ENCODE assay signal across 22 cellular contexts in the genomic region with DNA sequence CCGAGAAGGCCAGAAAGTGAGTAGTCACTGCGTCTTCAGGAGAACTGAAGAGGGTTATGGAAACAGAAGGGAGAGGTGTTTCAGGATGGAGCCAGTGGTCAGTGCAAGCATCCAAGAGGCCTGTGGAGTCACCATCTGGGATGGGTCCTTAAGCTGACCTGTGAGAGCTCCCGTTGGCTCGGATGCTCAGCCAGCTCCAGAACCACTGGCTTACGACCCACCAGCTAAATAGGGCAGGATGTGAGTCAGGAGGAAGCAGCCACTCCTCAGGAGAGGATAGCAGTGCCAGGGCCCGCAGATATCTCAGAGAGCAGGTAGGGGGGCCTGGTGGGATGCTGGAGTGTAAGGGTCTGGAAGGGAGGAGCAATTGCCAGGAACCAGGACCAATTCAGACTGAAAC.
"Had no signal": no experiment of that assay in that cellular context is flagged by ENCODE, and none has a peak within 500 bp of the region (broad histone marks: within the 10 kb centered on the region; RNA-seq: fewer than 3 reads in every experiment).

No MANE protein-coding gene starts in this region.

- ATAC-seq: activated T-cell treated with anti-CD3 and anti-CD28 coated beads, Interleukin-2, amount 50 U/mL, for 72 hours; gastroesophageal sphincter had no signal

- H3K27me3 Mint-ChIP-seq: activated CD4-positive, alpha-beta T cell treated with anti-CD3 and anti-CD28 coated beads, Interleukin-2, amount 10 ng/mL, durations not matched to agents 7 days and 5 days; activated naive CD8-positive, alpha-beta T cell; brain; type B pancreatic cell had no signal

- H3K27me3 ChIP-seq: gastroesophageal sphincter, suprapubic skin had no signal

- DNase-seq: activated CD4-positive, alpha-beta T cell treated with anti-CD3 and anti-CD28 coated beads, Interleukin-2, amount 10 ng/mL, durations not matched to agents 7 days and 5 days; activated CD4-positive, CD25-positive, alpha-beta regulatory T cell; activated CD8-positive, alpha-beta memory T cell treated with anti-CD3 and anti-CD28 coated beads, Interleukin-2, amount 50 U/mL, for 48 hours; activated gamma-delta T cell; activated T-cell treated with anti-CD3 and anti-CD28 coated beads, Interleukin-2, amount 50 U/mL, for 72 hours; amniotic stem cell; effector memory CD4-positive, alpha-beta T cell; islet precursor cell; left ventricle myocardium inferior; mesendoderm; nucleus accumbens; posterior cingulate gyrus; stimulated activated CD4-positive, alpha-beta T cell treated with anti-CD3 and anti-CD28 coated beads, Interleukin-4, amount 100 ng/mL, for 24 hours; stimulated activated naive CD8-positive, alpha-beta T cell treated with anti-CD3 and anti-CD28 coated beads, Interleukin-15, Interleukin-2, amounts not matched to agents 100 U/mL and 50 U/mL, for 24 hours; SW 1271 had no signal

- H3K4me3 Mint-ChIP-seq: activated CD4-positive, alpha-beta T cell treated with anti-CD3 and anti-CD28 coated beads, Interleukin-2, amount 10 ng/mL, durations not matched to agents 7 days and 5 days; activated naive CD8-positive, alpha-beta T cell; activated T-cell treated with anti-CD3 and anti-CD28 coated beads, Interleukin-2, amount 50 U/mL, for 72 hours; brain; nephron; type B pancreatic cell had no signal

- H3K4me3 ChIP-seq: gastroesophageal sphincter, left ventricle myocardium inferior, skin epidermis, suprapubic skin had no signal

- H3K9me3 Mint-ChIP-seq: activated CD4-positive, alpha-beta T cell treated with anti-CD3 and anti-CD28 coated beads, Interleukin-2, amount 10 ng/mL, durations not matched to agents 7 days and 5 days; activated T-cell treated with anti-CD3 and anti-CD28 coated beads, Interleukin-2, amount 50 U/mL, for 72 hours; brain; nephron had no signal

- H3K9me3 ChIP-seq: gastroesophageal sphincter, left ventricle myocardium inferior, suprapubic skin had no signal

- H3K27ac Mint-ChIP-seq: activated CD4-positive, alpha-beta T cell treated with anti-CD3 and anti-CD28 coated beads, Interleukin-2, amount 10 ng/mL, durations not matched to agents 7 days and 5 days; activated naive CD8-positive, alpha-beta T cell; activated T-cell treated with anti-CD3 and anti-CD28 coated beads, Interleukin-2, amount 50 U/mL, for 72 hours; brain; nephron; type B pancreatic cell had no signal

- H3K4me1 Mint-ChIP-seq: activated CD4-positive, alpha-beta T cell treated with anti-CD3 and anti-CD28 coated beads, Interleukin-2, amount 10 ng/mL, durations not matched to agents 7 days and 5 days; brain had no signal

- H3K36me3 ChIP-seq: left ventricle myocardium inferior, suprapubic skin had no signal

- H3K4me1 ChIP-seq: gastroesophageal sphincter, left ventricle myocardium inferior, suprapubic skin had no signal

- H3K27ac ChIP-seq: gastroesophageal sphincter, left ventricle myocardium inferior, skin epidermis, suprapubic skin had no signal
